Comparison of ENCODE assay signal across 16 cellular contexts in genomic region chr4:165971446-165971845, GRCh38.
A peak's percentile ranks its signal among the peaks of the same experiment; 100 is the strongest.
DNase-seq lines count a peak whose midpoint lies in the region; ATAC-seq and TF ChIP-seq lines count a peak whose summit lies in the region.
"Had no signal": no experiment of that assay in that cellular context is flagged by ENCODE, and none has a peak within 500 bp of the region (broad histone marks: within the 10 kb centered on the region; RNA-seq: fewer than 3 reads in every experiment).

No MANE protein-coding gene starts in this region.

- H3K36me3 Mint-ChIP-seq in MCF 10A (ENCODE audit: insufficient read depth, unreplicated experiment) = no peaks in the 10 kb centered on the region

- H3K4me3 ChIP-seq in breast epithelium (no peak overlapping the region), mammary epithelial cell (replicated peaks in 1 of 3; ENCODE audit: insufficient read depth in 1 of 3, low read depth in 2 of 3, low read length in 3 of 3) (no peak overlapping the region)
- H3K4me3 ChIP-seq: A549, GM23338 had no signal

- peak overlapping the region; percentile 65 for H3K4me3 Mint-ChIP-seq in MCF 10A (ENCODE audit: unreplicated experiment)
- H3K4me3 Mint-ChIP-seq: CD4-positive, alpha-beta T cell; GM23338 had no signal

- POLR2A ChIA-PET in MCF 10A (lab: Yijun Ruan, JAX) = interaction anchor here (0.9 to 6.7 kb wide), 16 partner anchors 8 to 644 kb away, joined by 3 to 81 read pairs (median 5); partner anchors contain the start of genes MSMO1 and TLL1

- H3K4me2 ChIP-seq in mammary epithelial cell (ENCODE audit: insufficient read depth, low read depth, low read length) = peak overlapping the region; percentile 53
- H3K4me2 ChIP-seq: A549, GM23338 had no signal

- dilution Hi-C loops in mammary epithelial cell (cut with HindIII; ENCODE audit: low sequenced_read_pairs) = no loop called here

- H3K9ac ChIP-seq in mammary epithelial cell (ENCODE audit: insufficient read depth, low read length) = no peak overlapping the region

- peak; percentile 82 for ATAC-seq in omental fat pad (ENCODE audit: low FRiP score)
- ATAC-seq: A549, GM23338 had no signal

- H3K36me3 ChIP-seq in breast epithelium (no peaks in the 10 kb centered on the region), mammary epithelial cell (ENCODE audit: insufficient read depth, low read length) (no peaks in the 10 kb centered on the region)

- H3K27me3 Mint-ChIP-seq in MCF 10A (ENCODE audit: insufficient read depth, unreplicated experiment) = no peaks in the 10 kb centered on the region
- H3K27me3 Mint-ChIP-seq: CD4-positive, alpha-beta T cell had no signal

- H4K20me1 ChIP-seq in mammary epithelial cell (ENCODE audit: insufficient read depth, low read length) = no peaks in the 10 kb centered on the region

- H3K4me1 ChIP-seq in breast epithelium = no peaks in the 10 kb centered on the region
- peaks cover 53% of the 10 kb centered on the region for H3K4me1 ChIP-seq in mammary epithelial cell (ENCODE audit: insufficient read depth, low read length)
- H3K4me1 ChIP-seq: A549, Caco-2 had no signal

- WGBS in mammary epithelial cell (ENCODE audit: low coverage, missing lambda C conversion rate) = 89% methylated on average over 3 of the region's 3 CpGs

- BruUV-seq in MCF 10A (replicated peaks; lab: Mats Ljungman, UMichigan) (no TSS peak), mammary epithelial cell (replicated peaks; lab: Mats Ljungman, UMichigan) (no TSS peak)

- H3K27ac ChIP-seq in breast epithelium = no peak overlapping the region
- H3K27ac ChIP-seq in mammary epithelial cell (ENCODE audit: insufficient read depth, low read depth, low read length) = peak overlapping the region; percentile 95
- H3K27ac ChIP-seq: 22Rv1, A549, C4-2B, HL-60 had no signal

- TF ChIP-seq POLR2A in breast epithelium (IDR thresholded peaks at IDR 0.05) = no peak

- H3K4me1 Mint-ChIP-seq in MCF 10A (ENCODE audit: insufficient read depth, unreplicated experiment) = peaks cover 37% of the 10 kb centered on the region
- H3K4me1 Mint-ChIP-seq: GM23338 had no signal

- H3K27ac Mint-ChIP-seq in MCF 10A (ENCODE audit: low read depth, unreplicated experiment) = peak overlapping the region; percentile 81
- H3K27ac Mint-ChIP-seq: CD4-positive, alpha-beta T cell; GM23338 had no signal

- TF ChIP-seq CTCF in MCF 10A (IDR thresholded peaks at IDR 0.05; ENCODE audit: unreplicated experiment) (no peak), breast epithelium (IDR thresholded peaks at IDR 0.05) (no peak), mammary epithelial cell (conservative IDR thresholded peaks at IDR 0.05 in 1 of 2, IDR thresholded peaks at IDR 0.05 in 1 of 2; ENCODE audit: extremely low read depth in 1 of 2, insufficient read depth in 1 of 2, low read depth in 1 of 2, low read length in 2 of 2) (no peak), omental fat pad (IDR thresholded peaks at IDR 0.05) (no peak)

- in situ Hi-C loops in mammary epithelial cell (cut with MboI; ENCODE audit: low sequenced_read_pairs in 2 of 2) = no loop called here

- H2AFZ ChIP-seq in mammary epithelial cell (ENCODE audit: low read depth, low read length) = no peak overlapping the region
- H2AFZ ChIP-seq: GM23338 had no signal

- CTCF ChIA-PET in MCF 10A (lab: Yijun Ruan, JAX) (interaction anchor here (0.6 to 1.1 kb wide), 6 partner anchors 41 to 477 kb away, joined by 3 read pairs; no protein-coding TSS in a partner anchor), mammary epithelial cell (lab: Charles Lee; ENCODE audit: low non-redundant PET) (no interaction called here)

- H3K9me3 ChIP-seq in breast epithelium = peaks cover 0 to 11% of the 10 kb centered on the region in 2 donors
- no peaks in the 10 kb centered on the region for H3K9me3 ChIP-seq in mammary epithelial cell (replicated peaks; ENCODE audit: insufficient read depth, low read length)
- H3K9me3 ChIP-seq: A549, Caco-2 had no signal

- H3K9me3 Mint-ChIP-seq in MCF 10A (ENCODE audit: unreplicated experiment) = peaks cover 9% of the 10 kb centered on the region

- H3K27me3 ChIP-seq in breast epithelium (no peaks in the 10 kb centered on the region), mammary epithelial cell (ENCODE audit: insufficient read depth, low read length) (no peaks in the 10 kb centered on the region)

- DNase-seq in MCF 10A (ENCODE audit: unreplicated experiment) (peak; percentile 8), breast epithelium (ENCODE audit: low spot score in 2 of 2) (no peak), mammary epithelial cell (no peak), omental fat pad (ENCODE audit: low spot score) (no peak), NCI-H345 (lab: John Stamatoyannopoulos, UW) (no peak), NCI-H2196 treated with DMSO at 0.1 percent for 48 hours (lab: John Stamatoyannopoulos, UW; ENCODE audit: unreplicated experiment) (no peak), T-helper 1 cell (no peak)
- DNase-seq: AML-193; Caco-2; CD4-positive, alpha-beta T cell; HCEC 1CT had no signal

- no peaks in the 10 kb centered on the region for H3K79me2 ChIP-seq in mammary epithelial cell (ENCODE audit: insufficient read depth, low read length)

- intact Hi-C loops in MCF 10A (cut with micrococcal nuclease) = loop anchor here (5.0 kb wide), 1 partner anchor 99 kb away; the partner anchor contains the start of gene TLL1
- intact Hi-C loops in breast epithelium (cut with DNase I; ENCODE audit: low total_unique reads) = no loop called here
- intact Hi-C loops in mammary epithelial cell (cut with micrococcal nuclease) = no loop called here
